In the genomic region with DNA sequence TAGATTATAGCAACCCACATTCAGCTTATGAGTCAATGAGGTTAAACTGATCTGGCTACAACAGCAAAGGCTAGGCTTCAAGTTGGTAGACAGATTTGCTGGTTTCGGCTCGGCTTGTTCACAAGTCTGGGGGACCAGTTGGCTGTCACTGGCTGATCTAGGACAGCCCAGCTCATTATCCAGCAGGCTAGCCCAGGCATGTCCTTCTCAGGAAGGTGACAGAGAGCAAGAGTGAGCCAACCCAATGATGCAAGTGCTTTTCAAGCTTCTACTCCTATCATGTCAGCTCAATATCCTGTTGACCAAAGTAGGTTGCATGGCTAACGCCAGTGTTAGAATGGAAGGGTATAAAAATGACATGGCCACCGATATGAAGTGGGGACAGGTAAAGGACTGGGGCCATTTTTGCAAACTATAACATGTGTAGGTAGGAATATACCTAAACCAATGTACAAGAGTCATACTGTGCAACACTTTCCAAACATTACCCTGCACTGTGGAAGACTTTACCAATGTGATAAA, we compare ENCODE assay signal across 15 cellular contexts.
DNase-seq lines count a peak whose midpoint lies in the region; ATAC-seq and TF ChIP-seq lines count a peak whose summit lies in the region.
"Had no signal": no experiment of that assay in that cellular context is flagged by ENCODE, and none has a peak within 500 bp of the region (broad histone marks: within the 10 kb centered on the region; RNA-seq: fewer than 3 reads in every experiment).

No MANE protein-coding gene starts in this region.

- CTCF ChIA-PET in mammary epithelial cell (lab: Charles Lee; ENCODE audit: low non-redundant PET) = no interaction called here

- 81% methylated on average over 4 of the region's 4 CpGs for WGBS in mammary epithelial cell (ENCODE audit: low coverage, missing lambda C conversion rate)
- WGBS in endodermal cell (ENCODE audit: insufficient coverage in 1 of 2, insufficient read length in 1 of 2), 2 experiments = 93 to 94% methylated on average over 2 to 4 of the region's 4 CpGs

- H3K36me3 Mint-ChIP-seq in endodermal cell (ENCODE audit: low read depth) (peaks cover 2% of the 10 kb centered on the region), neural crest cell (ENCODE audit: low read depth) (peaks cover 3% of the 10 kb centered on the region)
- H3K36me3 Mint-ChIP-seq: CD4-positive, CD25-positive, alpha-beta regulatory T cell; IgD-negative memory B cell had no signal

- H3K27me3 ChIP-seq in mammary epithelial cell (ENCODE audit: insufficient read depth, low read length) (no peaks in the 10 kb centered on the region), breast epithelium (no peaks in the 10 kb centered on the region), endodermal cell (ENCODE audit: control insufficient read depth, insufficient read depth, low read length, poor library complexity, severe bottlenecking) (peaks cover 10% of the 10 kb centered on the region)
- H3K27me3 ChIP-seq: BLaER1 treated with 17β-estradiol and CSF1 and Interleukin-3, amounts not matched to agents 10 nM and 100 nM had no signal

- in situ Hi-C loops in mammary epithelial cell (cut with MboI; ENCODE audit: low sequenced_read_pairs in 2 of 2) (no loop called here), KBM-7 (cut with MboI; ENCODE audit: low pct_unique_long_range_greater_than_20kb, low sequenced_read_pairs) (no loop called here)

- H3K9ac ChIP-seq in mammary epithelial cell (ENCODE audit: insufficient read depth, low read length) (no peak overlapping the region), endodermal cell (ENCODE audit: extremely low read depth, low read length, poor library complexity, severe bottlenecking) (no peak overlapping the region)
- H3K9ac ChIP-seq: BLaER1 treated with 17β-estradiol and CSF1 and Interleukin-3, amounts not matched to agents 10 nM and 100 nM had no signal

- H3K4me1 ChIP-seq in mammary epithelial cell (ENCODE audit: insufficient read depth, low read length) (no peaks in the 10 kb centered on the region), breast epithelium (no peaks in the 10 kb centered on the region), endodermal cell (ENCODE audit: control insufficient read depth, insufficient read depth, low read length) (no peaks in the 10 kb centered on the region)
- H3K4me1 ChIP-seq: BLaER1 treated with 17β-estradiol and CSF1 and Interleukin-3, amounts not matched to agents 10 nM and 100 nM had no signal

- H3K27me3 Mint-ChIP-seq in endodermal cell (ENCODE audit: insufficient read depth) (peaks cover 3% of the 10 kb centered on the region), neural crest cell (ENCODE audit: low read depth) (no peaks in the 10 kb centered on the region)
- H3K27me3 Mint-ChIP-seq: IgD-negative memory B cell had no signal

- no TSS peak for BruUV-seq in mammary epithelial cell (replicated peaks; lab: Mats Ljungman, UMichigan)

- dilution Hi-C loops in mammary epithelial cell (cut with HindIII; ENCODE audit: low sequenced_read_pairs) = no loop called here

- no peak overlapping the region for H3K4me3 Mint-ChIP-seq in endodermal cell
- no peak overlapping the region for H3K4me3 Mint-ChIP-seq in neural crest cell
- H3K4me3 Mint-ChIP-seq: IgD-negative memory B cell had no signal

- intact Hi-C loops in mammary epithelial cell (cut with micrococcal nuclease) = no loop called here
- intact Hi-C loops in breast epithelium (cut with DNase I; ENCODE audit: low total_unique reads) = no loop called here

- H3K9me3 Mint-ChIP-seq in endodermal cell = peaks cover 7% of the 10 kb centered on the region
- H3K9me3 Mint-ChIP-seq in neural crest cell = peaks cover 10% of the 10 kb centered on the region

- no peak overlapping the region for H3K27ac Mint-ChIP-seq in endodermal cell
- H3K27ac Mint-ChIP-seq in neural crest cell (ENCODE audit: unreplicated experiment) = peak overlapping the region; percentile 27
- H3K27ac Mint-ChIP-seq: CD4-positive, CD25-positive, alpha-beta regulatory T cell; IgD-negative memory B cell had no signal

- H3K4me2 ChIP-seq in mammary epithelial cell (ENCODE audit: insufficient read depth, low read depth, low read length) = no peak overlapping the region
- H3K4me2 ChIP-seq: BLaER1 treated with 17β-estradiol and CSF1 and Interleukin-3, amounts not matched to agents 10 nM and 100 nM had no signal

- H3K4me1 Mint-ChIP-seq in endodermal cell (no peaks in the 10 kb centered on the region), neural crest cell (peaks cover 5% of the 10 kb centered on the region)
- H3K4me1 Mint-ChIP-seq: CD4-positive, CD25-positive, alpha-beta regulatory T cell; IgD-negative memory B cell had no signal

- no peak for ATAC-seq in GM21390 (IDR thresholded peaks at IDR 0.05; ENCODE audit: unreplicated experiment)
- ATAC-seq: HCT116 had no signal

- no peak for TF ChIP-seq CTCF in mammary epithelial cell (conservative IDR thresholded peaks at IDR 0.05 in 1 of 2, IDR thresholded peaks at IDR 0.05 in 1 of 2; ENCODE audit: extremely low read depth in 1 of 2, insufficient read depth in 1 of 2, low read depth in 1 of 2, low read length in 2 of 2)
- no peak for TF ChIP-seq CTCF in breast epithelium (IDR thresholded peaks at IDR 0.05)
- TF ChIP-seq CTCF in endodermal cell (conservative IDR thresholded peaks at IDR 0.05) = no peak
- TF ChIP-seq CTCF in neural crest cell (conservative IDR thresholded peaks at IDR 0.05) = no peak

- no peak for TF ChIP-seq POLR2A in breast epithelium (IDR thresholded peaks at IDR 0.05)

- H3K36me3 ChIP-seq in mammary epithelial cell (ENCODE audit: insufficient read depth, low read length) (no peaks in the 10 kb centered on the region), breast epithelium (no peaks in the 10 kb centered on the region), endodermal cell (ENCODE audit: control insufficient read depth, insufficient read depth, low read length) (no peaks in the 10 kb centered on the region)
- H3K36me3 ChIP-seq: BLaER1 treated with 17β-estradiol and CSF1 and Interleukin-3, amounts not matched to agents 10 nM and 100 nM had no signal

- no peak for DNase-seq in mammary epithelial cell
- no peak for DNase-seq in breast epithelium (ENCODE audit: low spot score in 2 of 2)
- peak; percentile 12 for DNase-seq in KBM-7
- no peak for DNase-seq in endodermal cell
- DNase-seq in neural crest cell (ENCODE audit: low read depth, low spot score) = no peak
- DNase-seq in SKM-1 treated with dmso at 0.1 percent for 144 hours (lab: John Stamatoyannopoulos, UW; ENCODE audit: unreplicated experiment) = no peak
- DNase-seq in MV-4-11 (lab: John Stamatoyannopoulos, UW) = no peak
- DNase-seq: ACHN; Calu3; CD4-positive, CD25-positive, alpha-beta regulatory T cell; DMS 273 treated with DMSO at 0.1 percent for 48 hours had no signal

- no peaks in the 10 kb centered on the region for H4K20me1 ChIP-seq in mammary epithelial cell (ENCODE audit: insufficient read depth, low read length)
- H4K20me1 ChIP-seq: BLaER1 treated with 17β-estradiol and CSF1 and Interleukin-3, amounts not matched to agents 10 nM and 100 nM had no signal

- H3K9me3 ChIP-seq in mammary epithelial cell (replicated peaks; ENCODE audit: insufficient read depth, low read length) (no peaks in the 10 kb centered on the region), breast epithelium (no peaks in the 10 kb centered on the region), endodermal cell (ENCODE audit: control insufficient read depth, low read length) (peaks cover 14% of the 10 kb centered on the region)

- no peaks in the 10 kb centered on the region for H3K79me2 ChIP-seq in mammary epithelial cell (ENCODE audit: insufficient read depth, low read length)

- H3K4me3 ChIP-seq in mammary epithelial cell (replicated peaks in 1 of 3; ENCODE audit: insufficient read depth in 1 of 3, low read depth in 2 of 3, low read length in 3 of 3) (no peak overlapping the region), breast epithelium (no peak overlapping the region), endodermal cell (ENCODE audit: low read length) (peak overlapping the region; percentile 20)
- H3K4me3 ChIP-seq: BLaER1 treated with 17β-estradiol and CSF1 and Interleukin-3, amounts not matched to agents 10 nM and 100 nM had no signal

- peak overlapping the region; percentile 16 for H2AFZ ChIP-seq in mammary epithelial cell (ENCODE audit: low read depth, low read length)

- H3K27ac ChIP-seq in mammary epithelial cell (ENCODE audit: insufficient read depth, low read depth, low read length) (no peak overlapping the region), breast epithelium (no peak overlapping the region), endodermal cell (ENCODE audit: low read depth, low read length) (no peak overlapping the region)
- H3K27ac ChIP-seq: BLaER1 treated with 17β-estradiol and CSF1 and Interleukin-3, amounts not matched to agents 10 nM and 100 nM had no signal
